In the genomic region with DNA sequence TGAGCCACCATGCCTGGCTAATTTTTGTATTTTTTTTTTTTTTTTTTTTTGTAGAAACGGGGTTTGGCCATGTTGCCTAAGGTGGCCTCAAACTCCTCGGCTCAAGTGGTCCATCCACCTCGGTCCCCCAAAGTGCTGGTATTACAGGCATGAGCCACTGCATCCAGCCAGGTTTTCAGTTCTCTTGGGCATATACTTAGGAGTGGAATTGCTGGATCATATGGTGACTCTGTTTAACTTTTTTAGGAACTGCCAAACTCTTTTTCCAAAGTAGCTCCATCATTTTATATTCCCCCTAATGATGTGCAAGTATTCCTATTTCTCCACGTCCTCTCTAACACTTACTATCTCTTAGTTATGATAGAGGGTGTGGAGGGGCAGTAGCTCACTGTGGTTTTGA, we compare ENCODE assay signal across 33 cellular contexts.
"Had no signal": no experiment of that assay in that cellular context is flagged by ENCODE, and none has a peak within 500 bp of the region (broad histone marks: within the 10 kb centered on the region; RNA-seq: fewer than 3 reads in every experiment).

No MANE protein-coding gene starts in this region.

- ATAC-seq: activated CD4-positive, alpha-beta T cell treated with anti-CD3 and anti-CD28 coated beads for 36 hours; activated CD4-positive, CD25-positive, alpha-beta regulatory T cell treated with anti-CD3 and anti-CD28 coated beads, Interleukin-2, amount 50 U/mL, for 24 hours; activated naive CD4-positive, alpha-beta T cell treated with anti-CD3 and anti-CD28 coated beads, Interleukin-2, amount 50 U/mL, for 72 hours; activated T-cell treated with anti-CD3 and anti-CD28 coated beads, Interleukin-2, amount 50 U/mL, for 72 hours; effector memory CD8-positive, alpha-beta T cell; heart left ventricle; T-helper 17 cell had no signal

- H3K27ac Mint-ChIP-seq: activated B cell treated with CpG ODN at 0.5 μM for 24 hours; activated CD4-positive, alpha-beta memory T cell treated with anti-CD3 and anti-CD28 coated beads, Interleukin-2, amount 10 ng/mL, durations not matched to agents 7 days and 5 days; activated CD4-positive, alpha-beta T cell treated with anti-CD3 and anti-CD28 coated beads for 36 hours; activated CD4-positive, alpha-beta T cell treated with anti-CD3 and anti-CD28 coated beads, Interleukin-2, amount 10 ng/mL, durations not matched to agents 24 days and 14 days; activated naive CD4-positive, alpha-beta T cell treated with anti-CD3 and anti-CD28 coated beads, Interleukin-2, amount 10 ng/mL, durations not matched to agents 7 days and 5 days; activated naive CD8-positive, alpha-beta T cell treated with anti-CD3 and anti-CD28 coated beads, Interleukin-2, amount 10 ng/mL, durations not matched to agents 7 days and 5 days; activated T-cell treated with anti-CD3 and anti-CD28 coated beads, Interleukin-2, amount 50 U/mL, for 24 hours; activated T-cell treated with anti-CD3 and anti-CD28 coated beads, Interleukin-2, amount 50 U/mL, for 72 hours; effector memory CD8-positive, alpha-beta T cell; T-helper 17 cell; T-helper 2 cell treated with Interferon-gamma antibody and Interleukin-4, amounts not matched to agents 5 μg/mL and 100 μg/mL, for 36 hours had no signal

- H3K4me1 ChIP-seq: ascending aorta had no signal

- DNase-seq: activated B cell treated with CpG ODN at 0.5 μM for 24 hours; activated CD4-positive, alpha-beta memory T cell treated with anti-CD3 and anti-CD28 coated beads, Interleukin-2, amount 10 ng/mL, durations not matched to agents 7 days and 5 days; activated CD4-positive, alpha-beta T cell treated with anti-CD3 and anti-CD28 coated beads for 36 hours; activated CD4-positive, alpha-beta T cell treated with anti-CD3 and anti-CD28 coated beads, Interleukin-2, amount 10 ng/mL, durations not matched to agents 24 days and 14 days; activated CD4-positive, alpha-beta T cell treated with anti-CD3 and anti-CD28 coated beads, Interleukin-2, amount 50 U/mL, for 4 hours; activated CD8-positive, alpha-beta memory T cell treated with anti-CD3 and anti-CD28 coated beads, Interleukin-2, amount 50 U/mL, for 48 hours; activated gamma-delta T cell; activated naive CD4-positive, alpha-beta T cell; activated naive CD4-positive, alpha-beta T cell treated with anti-CD3 and anti-CD28 coated beads, Interleukin-2, amount 10 ng/mL, durations not matched to agents 7 days and 5 days; activated naive CD8-positive, alpha-beta T cell treated with anti-CD3 and anti-CD28 coated beads, Interleukin-2, amount 10 ng/mL, durations not matched to agents 7 days and 5 days; activated T-cell treated with anti-CD3 and anti-CD28 coated beads for 4 hours; activated T-cell treated with anti-CD3 and anti-CD28 coated beads, Interleukin-2, amount 50 U/mL, for 24 hours; activated T-cell treated with anti-CD3 and anti-CD28 coated beads, Interleukin-2, amount 50 U/mL, for 72 hours; cortex of kidney; dermis blood vessel endothelial cell; effector CD4-positive, alpha-beta T cell; effector memory CD8-positive, alpha-beta T cell; esophagus squamous epithelium; glutamatergic neuron; heart left ventricle; T-helper 1 cell; T-helper 17 cell; T1000; WERI-Rb-1 had no signal

- H3K27me3 ChIP-seq: ascending aorta, breast epithelium, cardiac muscle cell, esophagus squamous epithelium, heart left ventricle had no signal

- H3K4me3 Mint-ChIP-seq: activated B cell treated with CpG ODN at 0.5 μM for 24 hours; activated CD4-positive, alpha-beta memory T cell treated with anti-CD3 and anti-CD28 coated beads, Interleukin-2, amount 10 ng/mL, durations not matched to agents 7 days and 5 days; activated CD4-positive, alpha-beta T cell treated with anti-CD3 and anti-CD28 coated beads for 36 hours; activated CD4-positive, alpha-beta T cell treated with anti-CD3 and anti-CD28 coated beads, Interleukin-2, amount 10 ng/mL, durations not matched to agents 24 days and 14 days; activated naive CD4-positive, alpha-beta T cell treated with anti-CD3 and anti-CD28 coated beads, Interleukin-2, amount 10 ng/mL, durations not matched to agents 7 days and 5 days; activated naive CD8-positive, alpha-beta T cell treated with anti-CD3 and anti-CD28 coated beads, Interleukin-2, amount 10 ng/mL, durations not matched to agents 7 days and 5 days; activated T-cell treated with anti-CD3 and anti-CD28 coated beads, Interleukin-2, amount 50 U/mL, for 24 hours; activated T-cell treated with anti-CD3 and anti-CD28 coated beads, Interleukin-2, amount 50 U/mL, for 72 hours; brain; central memory CD8-positive, alpha-beta T cell; effector memory CD8-positive, alpha-beta T cell; T-helper 17 cell; T-helper 2 cell treated with Interferon-gamma antibody and Interleukin-4, amounts not matched to agents 5 μg/mL and 100 μg/mL, for 36 hours had no signal

- H3K9me3 ChIP-seq: ascending aorta, breast epithelium, esophagus squamous epithelium, heart left ventricle had no signal

- H3K9me3 Mint-ChIP-seq: activated B cell treated with CpG ODN at 0.5 μM for 24 hours; activated CD4-positive, alpha-beta memory T cell treated with anti-CD3 and anti-CD28 coated beads, Interleukin-2, amount 10 ng/mL, durations not matched to agents 7 days and 5 days; activated CD4-positive, alpha-beta T cell treated with anti-CD3 and anti-CD28 coated beads, Interleukin-2, amount 10 ng/mL, durations not matched to agents 24 days and 14 days; activated naive CD4-positive, alpha-beta T cell treated with anti-CD3 and anti-CD28 coated beads, Interleukin-2, amount 10 ng/mL, durations not matched to agents 7 days and 5 days; activated naive CD4-positive, alpha-beta T cell treated with anti-CD3 and anti-CD28 coated beads, Interleukin-2, amount 50 U/mL, for 72 hours; activated naive CD8-positive, alpha-beta T cell treated with anti-CD3 and anti-CD28 coated beads, Interleukin-2, amount 10 ng/mL, durations not matched to agents 7 days and 5 days; activated T-cell treated with anti-CD3 and anti-CD28 coated beads, Interleukin-2, amount 50 U/mL, for 24 hours; activated T-cell treated with anti-CD3 and anti-CD28 coated beads, Interleukin-2, amount 50 U/mL, for 72 hours; brain; central memory CD8-positive, alpha-beta T cell; effector memory CD8-positive, alpha-beta T cell; T-helper 2 cell treated with Interferon-gamma antibody and Interleukin-4, amounts not matched to agents 5 μg/mL and 100 μg/mL, for 36 hours had no signal

- H3K36me3 Mint-ChIP-seq: activated naive CD4-positive, alpha-beta T cell treated with anti-CD3 and anti-CD28 coated beads, Interleukin-2, amount 50 U/mL, for 72 hours had no signal

- H3K36me3 ChIP-seq: ascending aorta, breast epithelium, cardiac muscle cell had no signal

- H3K4me3 ChIP-seq: ascending aorta, breast epithelium, cardiac muscle cell, esophagus squamous epithelium, heart left ventricle had no signal

- H3K27ac ChIP-seq: ascending aorta, epithelial cell of prostate, esophagus squamous epithelium, heart left ventricle, WERI-Rb-1 had no signal

- H3K27me3 Mint-ChIP-seq: activated B cell treated with CpG ODN at 0.5 μM for 24 hours; activated CD4-positive, alpha-beta memory T cell treated with anti-CD3 and anti-CD28 coated beads, Interleukin-2, amount 10 ng/mL, durations not matched to agents 7 days and 5 days; activated CD4-positive, alpha-beta T cell treated with anti-CD3 and anti-CD28 coated beads for 36 hours; activated CD4-positive, alpha-beta T cell treated with anti-CD3 and anti-CD28 coated beads, Interleukin-2, amount 10 ng/mL, durations not matched to agents 24 days and 14 days; activated naive CD4-positive, alpha-beta T cell treated with anti-CD3 and anti-CD28 coated beads, Interleukin-2, amount 10 ng/mL, durations not matched to agents 7 days and 5 days; activated naive CD8-positive, alpha-beta T cell treated with anti-CD3 and anti-CD28 coated beads, Interleukin-2, amount 10 ng/mL, durations not matched to agents 7 days and 5 days; activated T-cell treated with anti-CD3 and anti-CD28 coated beads, Interleukin-2, amount 50 U/mL, for 24 hours; brain; central memory CD8-positive, alpha-beta T cell; effector memory CD8-positive, alpha-beta T cell; T-helper 17 cell had no signal
